ENCODE assay signal across 16 cellular contexts in the genomic region with DNA sequence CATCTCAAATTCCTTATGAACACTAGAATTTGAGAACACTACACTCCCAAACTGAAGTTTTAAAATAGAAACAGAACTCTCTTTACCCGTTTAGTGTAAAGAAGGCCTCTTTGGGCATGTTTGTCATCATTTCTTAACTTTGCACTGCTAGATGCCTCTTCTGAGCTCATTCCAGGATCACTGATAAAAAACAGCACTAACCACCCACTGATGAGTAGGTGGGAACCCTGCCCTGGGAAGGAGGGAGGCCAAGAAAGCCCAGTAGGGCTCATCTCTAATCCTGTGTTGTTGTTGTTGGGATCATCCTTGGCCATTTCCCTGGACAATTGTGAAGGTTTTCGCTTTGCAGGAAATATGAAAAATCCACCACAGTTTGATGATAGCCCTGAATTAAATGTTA.
DNase-seq lines count a peak whose midpoint lies in the region; TF ChIP-seq lines count a peak whose summit lies in the region.
"Had no signal": no experiment of that assay in that cellular context is flagged by ENCODE, and none has a peak within 500 bp of the region (broad histone marks: within the 10 kb centered on the region; RNA-seq: fewer than 3 reads in every experiment).

No MANE protein-coding gene starts in this region.

- peaks cover 28% of the 10 kb centered on the region for H3K4me1 Mint-ChIP-seq in activated T-helper 1 cell treated with anti-CD3 and anti-CD28 coated beads, Interleukin-12 subunit alpha, Interleukin-12 subunit beta, Interleukin-2, Interleukin-4 antibody, amounts not matched to agents 30 ng/mL and 10 ng/mL and 1 ng/mL, durations not matched to agents 14 hours and 24 hours and 36 hours (ENCODE audit: low read depth)

- no peak overlapping the region for H3K4me3 ChIP-seq in A673 (ENCODE audit: low read depth, low read length, poor library complexity, severe bottlenecking)
- H3K4me3 ChIP-seq in breast epithelium: no peak overlapping the region
- peak overlapping the region in 1 of 2 experiments; percentile 1 for H3K4me3 ChIP-seq in mesenchymal stem cell (ENCODE audit: insufficient read depth in 1 of 2, low read depth in 1 of 2, low read length in 2 of 2)
- no peak overlapping the region for H3K4me3 ChIP-seq in Karpas-422 (ENCODE audit: low read length)
- H3K4me3 ChIP-seq: pancreas had no signal

- H3K36me3 Mint-ChIP-seq in activated T-helper 1 cell treated with anti-CD3 and anti-CD28 coated beads, Interleukin-12 subunit alpha, Interleukin-12 subunit beta, Interleukin-2, Interleukin-4 antibody, amounts not matched to agents 30 ng/mL and 10 ng/mL and 1 ng/mL, durations not matched to agents 14 hours and 24 hours and 36 hours (ENCODE audit: low read depth): no peaks in the 10 kb centered on the region

- no peak overlapping the region for H3K27ac Mint-ChIP-seq in activated T-helper 1 cell treated with anti-CD3 and anti-CD28 coated beads, Interleukin-12 subunit alpha, Interleukin-12 subunit beta, Interleukin-2, Interleukin-4 antibody, amounts not matched to agents 30 ng/mL and 10 ng/mL and 1 ng/mL, durations not matched to agents 14 hours and 24 hours and 36 hours

- H3K9me3 ChIP-seq in A673 (ENCODE audit: low read depth, low read length, poor library complexity, severe bottlenecking) (no peaks in the 10 kb centered on the region), breast epithelium (no peaks in the 10 kb centered on the region), mesenchymal stem cell (ENCODE audit: control insufficient read depth, low read length) (no peaks in the 10 kb centered on the region), Karpas-422 (ENCODE audit: low read length) (no peaks in the 10 kb centered on the region)
- H3K9me3 ChIP-seq: pancreas had no signal

- no peak overlapping the region for H3K4me2 ChIP-seq in mesenchymal stem cell (ENCODE audit: low read length, poor library complexity, severe bottlenecking)
- H3K4me2 ChIP-seq in Karpas-422 (ENCODE audit: low read depth, low read length, poor library complexity, severe bottlenecking): no peak overlapping the region

- no peak overlapping the region for H3K14ac ChIP-seq in mesenchymal stem cell (ENCODE audit: low read length in 2 of 2)

- H2AFZ ChIP-seq in mesenchymal stem cell (ENCODE audit: low read depth, low read length) (no peak overlapping the region), Karpas-422 (ENCODE audit: low read length) (no peak overlapping the region)

- H2BK120ac ChIP-seq in mesenchymal stem cell (ENCODE audit: low read depth, low read length): peak overlapping the region; percentile 78

- H3K4me3 Mint-ChIP-seq in activated T-helper 1 cell treated with anti-CD3 and anti-CD28 coated beads, Interleukin-12 subunit alpha, Interleukin-12 subunit beta, Interleukin-2, Interleukin-4 antibody, amounts not matched to agents 30 ng/mL and 10 ng/mL and 1 ng/mL, durations not matched to agents 14 hours and 24 hours and 36 hours: no peak overlapping the region

- no peaks in the 10 kb centered on the region for H3K9me2 ChIP-seq in Karpas-422 (replicated peaks; ENCODE audit: insufficient read depth, low read length)

- H3K36me3 ChIP-seq in A673 (ENCODE audit: insufficient read depth, low read length, poor library complexity, severe bottlenecking) (no peaks in the 10 kb centered on the region), breast epithelium (no peaks in the 10 kb centered on the region), mesenchymal stem cell (ENCODE audit: control insufficient read depth in 1 of 2, insufficient read depth in 2 of 2, low read depth in 1 of 2, low read length in 2 of 2) (no peaks in the 10 kb centered on the region), Karpas-422 (ENCODE audit: insufficient read depth, low read length) (no peaks in the 10 kb centered on the region)
- H3K36me3 ChIP-seq: pancreas had no signal

- H2BK15ac ChIP-seq in mesenchymal stem cell (ENCODE audit: low read depth, poor library complexity, severe bottlenecking): peak overlapping the region; percentile 23

- H3K18ac ChIP-seq in mesenchymal stem cell (ENCODE audit: low read depth in 1 of 2, low read length in 2 of 2): peak overlapping the region; percentile 61 to 78

- H3K79me2 ChIP-seq in Karpas-422 (ENCODE audit: low read length): no peaks in the 10 kb centered on the region

- H2BK5ac ChIP-seq in mesenchymal stem cell (ENCODE audit: low read depth, low read length, poor library complexity, severe bottlenecking): peak overlapping the region; percentile 62

- 50% methylated on average over 2 of the region's 2 CpGs for WGBS in mesenchymal stem cell

- H2BK12ac ChIP-seq in mesenchymal stem cell (ENCODE audit: low read length in 2 of 2): peak overlapping the region; percentile 79 to 82

- CTCF ChIA-PET in A673 (lab: Charles Lee): no interaction called here

- H3K9ac ChIP-seq in mesenchymal stem cell (ENCODE audit: low read length) (peak overlapping the region; percentile 94), Karpas-422 (ENCODE audit: low read length) (no peak overlapping the region)

- POLR2A ChIA-PET in A673 (lab: Charles Lee; ENCODE audit: low non-redundant PET): no interaction called here

- H4K20me1 ChIP-seq in Karpas-422 (ENCODE audit: insufficient read depth, low read depth, low read length): no peaks in the 10 kb centered on the region

- peaks cover 69% of the 10 kb centered on the region for H3K4me1 ChIP-seq in A673 (ENCODE audit: insufficient read depth, low read length, poor library complexity, severe bottlenecking)
- H3K4me1 ChIP-seq in breast epithelium: peaks cover 0 to 3% of the 10 kb centered on the region in 2 donors
- peaks cover 9% of the 10 kb centered on the region for H3K4me1 ChIP-seq in mesenchymal stem cell (ENCODE audit: control insufficient read depth, insufficient read depth, low read depth, low read length)
- H3K4me1 ChIP-seq in Karpas-422 (ENCODE audit: low read length): no peaks in the 10 kb centered on the region

- intact Hi-C loops in A673 (cut with micrococcal nuclease; ENCODE audit: unreplicated experiment) (no loop called here), breast epithelium (cut with DNase I; ENCODE audit: low total_unique reads) (no loop called here)
- intact Hi-C loops in activated T-helper 1 cell treated with anti-CD3 and anti-CD28 coated beads, Interleukin-12 subunit alpha, Interleukin-12 subunit beta, Interleukin-2, Interleukin-4 antibody, amounts not matched to agents 30 ng/mL and 10 ng/mL and 1 ng/mL, durations not matched to agents 14 hours and 24 hours and 36 hours (cut with micrococcal nuclease): loop anchor here (1.0 kb wide), 1 partner anchor 32 kb away; no protein-coding TSS in a partner anchor

- H3K4ac ChIP-seq in mesenchymal stem cell (ENCODE audit: low read depth in 1 of 2, low read length in 2 of 2): peak overlapping the region in 1 of 2 experiments; percentile 73

- H3K23ac ChIP-seq in mesenchymal stem cell (ENCODE audit: low read length in 2 of 2): no peak overlapping the region

- H3K27me3 ChIP-seq in A673 (replicated peaks; ENCODE audit: insufficient read depth, low read depth, low read length, poor library complexity) (no peaks in the 10 kb centered on the region), breast epithelium (no peaks in the 10 kb centered on the region), mesenchymal stem cell (ENCODE audit: control insufficient read depth in 1 of 2, insufficient read depth in 1 of 2, low read length in 2 of 2) (no peaks in the 10 kb centered on the region), Karpas-422 (ENCODE audit: low read length) (no peaks in the 10 kb centered on the region)
- H3K27me3 ChIP-seq: pancreas had no signal

- peaks cover 11% of the 10 kb centered on the region for H3K27me3 Mint-ChIP-seq in activated T-helper 1 cell treated with anti-CD3 and anti-CD28 coated beads, Interleukin-12 subunit alpha, Interleukin-12 subunit beta, Interleukin-2, Interleukin-4 antibody, amounts not matched to agents 30 ng/mL and 10 ng/mL and 1 ng/mL, durations not matched to agents 14 hours and 24 hours and 36 hours (ENCODE audit: insufficient read depth)

- peak overlapping the region; percentile 100 for H2AK5ac ChIP-seq in mesenchymal stem cell (ENCODE audit: low read length, severe bottlenecking)

- H3K79me1 ChIP-seq in mesenchymal stem cell (replicated peaks; ENCODE audit: low read length, poor library complexity, severe bottlenecking): peaks cover 2% of the 10 kb centered on the region

- TF ChIP-seq CTCF in A673 (conservative IDR thresholded peaks at IDR 0.05; ENCODE audit: low read depth, low read length) (no peak), breast epithelium (IDR thresholded peaks at IDR 0.05) (no peak)

- no peak overlapping the region for H4K8ac ChIP-seq in mesenchymal stem cell (ENCODE audit: low read length)

- DNase-seq in A673 (ENCODE audit: low spot score): no peak
- DNase-seq in NCI-H226: peak; percentile 47
- no peak for DNase-seq in breast epithelium (ENCODE audit: low spot score in 2 of 2)
- peak; percentile 45 for DNase-seq in mesenchymal stem cell
- DNase-seq in amygdala (lab: John Stamatoyannopoulos, UW): no peak
- no peak for DNase-seq in SHP77 (lab: John Stamatoyannopoulos, UW)
- DNase-seq in activated T-helper 1 cell treated with anti-CD3 and anti-CD28 coated beads, Interleukin-12 subunit alpha, Interleukin-12 subunit beta, Interleukin-2, Interleukin-4 antibody, amounts not matched to agents 30 ng/mL and 10 ng/mL and 1 ng/mL, durations not matched to agents 14 hours and 24 hours and 36 hours (ENCODE audit: low spot score): no peak
- DNase-seq in Karpas-422: no peak
- DNase-seq: AML-193, anterior cingulate cortex, DMS 273 treated with DMSO at 0.1 percent for 48 hours, hypothalamus, NCI-H1105 treated with DMSO at 0.1 percent for 48 hours, NCI-H510A, pancreas, SIG-M5 had no signal

- no peak for TF ChIP-seq POLR2A in breast epithelium (IDR thresholded peaks at IDR 0.05)

- no TSS peak for BruUV-seq in A673 (replicated peaks; lab: Mats Ljungman, UMichigan)

- H3K9me3 Mint-ChIP-seq in activated T-helper 1 cell treated with anti-CD3 and anti-CD28 coated beads, Interleukin-12 subunit alpha, Interleukin-12 subunit beta, Interleukin-2, Interleukin-4 antibody, amounts not matched to agents 30 ng/mL and 10 ng/mL and 1 ng/mL, durations not matched to agents 14 hours and 24 hours and 36 hours: no peaks in the 10 kb centered on the region

- peak overlapping the region; percentile 92 for H4K91ac ChIP-seq in mesenchymal stem cell (ENCODE audit: low read length)

- H3K27ac ChIP-seq in A673 (ENCODE audit: low read depth, low read length, poor library complexity, severe bottlenecking) (peak overlapping the region; percentile 52), breast epithelium (peak overlapping the region; percentile 89 to 91), mesenchymal stem cell (ENCODE audit: low read length, poor library complexity, severe bottlenecking) (peak overlapping the region; percentile 77), Karpas-422 (ENCODE audit: low read length) (no peak overlapping the region)

Comparison
In these comparisons a context has a peak if more than half of its experiments do, and no peak if none do; other contexts are left out.
1. DNase-seq: peak in NCI-H226 (single experiment) and mesenchymal stem cell (single experiment); none in A673 (single experiment), breast epithelium (0 of 2), amygdala (0 of 56), SHP77 (0 of 2), activated T-helper 1 cell treated with anti-CD3 and anti-CD28 coated beads, Interleukin-12 subunit alpha, Interleukin-12 subunit beta, Interleukin-2, Interleukin-4 antibody, amounts not matched to agents 30 ng/mL and 10 ng/mL and 1 ng/mL, durations not matched to agents 14 hours and 24 hours and 36 hours (single experiment) and Karpas-422 (single experiment).